Comparison of ENCODE assay signal across 8 cellular contexts in the genomic region with DNA sequence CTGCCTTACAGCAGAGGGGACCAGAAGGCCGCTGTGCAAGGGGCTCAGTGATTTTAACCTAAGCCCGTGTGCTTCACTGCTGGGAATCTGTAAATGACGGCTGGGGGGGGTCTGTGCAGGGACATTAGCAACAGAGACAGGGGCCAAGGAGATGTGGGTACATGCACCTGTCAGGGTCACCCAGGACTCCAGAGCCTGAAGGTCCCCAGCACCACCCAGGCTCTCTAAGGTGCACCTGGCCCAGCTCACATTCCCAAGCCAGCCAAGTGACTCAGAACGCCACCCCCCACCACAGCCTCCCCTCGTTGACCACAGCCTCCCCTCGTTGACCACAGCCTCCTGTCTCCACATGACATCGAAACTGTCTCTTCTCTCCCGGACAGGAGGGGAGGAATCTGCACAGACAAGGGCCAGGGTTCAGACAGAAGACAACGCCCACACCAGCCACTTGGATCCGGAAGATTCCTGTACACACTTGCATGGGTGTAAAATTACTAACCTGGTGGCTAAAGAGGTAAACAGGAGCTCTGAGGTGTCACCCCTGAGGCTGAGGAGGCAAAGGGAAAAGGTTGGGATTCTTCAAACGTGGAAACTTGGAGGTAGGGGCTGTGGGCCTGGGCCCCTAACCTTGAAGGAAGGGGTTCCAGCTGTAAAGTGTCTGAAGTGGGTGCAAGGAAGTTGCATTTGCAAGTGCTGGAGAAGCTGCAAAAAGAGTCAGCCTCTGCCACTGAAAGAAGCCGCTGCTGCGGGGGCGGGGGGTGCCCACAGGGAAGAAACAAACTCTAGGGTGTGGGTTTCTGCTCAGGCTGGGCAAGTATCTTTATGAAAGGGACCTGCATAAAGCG. TPM values are rescaled to one million over a fixed set of nuclear protein-coding genes. Genes with fewer than 3 reads are reported as not detected.
DNase-seq lines count a peak whose midpoint lies in the region; ATAC-seq and TF ChIP-seq lines count a peak whose summit lies in the region.

No MANE protein-coding gene starts in this region.

- DNase-seq in A172 (ENCODE audit: low spot score), result peak; percentile 84
- peak; percentile 85 to 86 for DNase-seq in activated T-cell treated with anti-CD3 and anti-CD28 coated beads, Interleukin-2, amount 50 U/mL, for 48 hours
- peak; percentile 90 for DNase-seq in myocyte (ENCODE audit: low read depth)
- peak; percentile 35 to 71 for DNase-seq in aorta
- DNase-seq in central memory CD4-positive, alpha-beta T cell, result no peak
- no peak for DNase-seq in NCI-H1436 treated with DMSO at 0.1 percent for 48 hours (lab: John Stamatoyannopoulos, UW)
- DNase-seq in erythroblast (lab: John Stamatoyannopoulos, UW), result no peak

- peak overlapping the region in 1 of 2 donors; percentile 22 for H3K27ac ChIP-seq in aorta (ENCODE audit: low read depth in 1 of 2, low read length in 2 of 2)

- TF ChIP-seq POLR2A in erythroblast (IDR thresholded peaks at IDR 0.05; ENCODE audit: low read length), result no peak

- H3K27me3 ChIP-seq in aorta (ENCODE audit: control insufficient read depth in 1 of 2, insufficient read depth in 2 of 2, low read length in 1 of 2), result no peaks in the 10 kb centered on the region

- intact Hi-C loops in aorta (cut with DNase I), result no loop called here

- no peaks in the 10 kb centered on the region for H3K9me3 ChIP-seq in aorta (ENCODE audit: control insufficient read depth, low read length)

- H3K4me3 ChIP-seq in aorta (ENCODE audit: low read length in 2 of 2), result no peak overlapping the region

- peaks cover 0 to 3% of the 10 kb centered on the region in 2 donors for H3K4me1 ChIP-seq in aorta (ENCODE audit: control insufficient read depth in 1 of 2, insufficient read depth in 2 of 2, low read length in 2 of 2)

- ATAC-seq in HG03432 (IDR thresholded peaks at IDR 0.05; ENCODE audit: unreplicated experiment) (peak; percentile 55), aorta (ENCODE audit: low FRiP score) (no peak)

- no peaks in the 10 kb centered on the region for H3K36me3 ChIP-seq in aorta (ENCODE audit: control insufficient read depth in 1 of 2, insufficient read depth in 2 of 2, low read length in 1 of 2)

- WGBS in aorta, 2 donors, result 85 to 87% methylated on average over 15 of the region's 15 CpGs

RNA-seq across cellular contexts. Expression of gene CALML3, which starts 27.0 kb away (rescaled TPM):
- total RNA-seq in A172 (2014; rRNA removed; shearing (Covaris generic)), result not detected in 2 replicates
- total RNA-seq in myocyte, result not detected in 2 replicates
- not detected for polyA plus RNA-seq in myocyte (2012)
- total RNA-seq in aorta, result not detected
- under 1 TPM; 0.10 to 0.13 TPM for polyA plus RNA-seq in aorta

RNA-seq across cellular contexts. Expression of gene CALML5, which starts 52.4 kb away (rescaled TPM):
- not detected in 2 replicates for total RNA-seq in A172 (2014; rRNA removed; shearing (Covaris generic))
- not detected in 2 replicates for total RNA-seq in myocyte
- polyA plus RNA-seq in myocyte (2012), result not detected
- total RNA-seq in aorta, result not detected
- not detected for polyA plus RNA-seq in aorta

Comparison
In these comparisons a context has a peak if more than half of its experiments do, and no peak if none do; other contexts are left out.
1. DNase-seq: peak in A172 (single experiment), activated T-cell treated with anti-CD3 and anti-CD28 coated beads, Interleukin-2, amount 50 U/mL, for 48 hours (2 of 2), myocyte (single experiment) and aorta (2 of 2); none in central memory CD4-positive, alpha-beta T cell (single experiment), NCI-H1436 treated with DMSO at 0.1 percent for 48 hours (single experiment) and erythroblast (0 of 2).